1 cellular context compared by ENCODE assay signal in genomic region chr9:37300620-37301368, GRCh38.
TF ChIP-seq lines count a peak whose summit lies in the region.

No MANE protein-coding gene starts in this region.

TF ChIP-seq in K562, 482 proteins besides CTCF, POLR2A, EP300 and RAD21 (continued from another document and continues in another):
- TF ChIP-seq EP400 (IDR thresholded peaks at IDR 0.05) (no peak; the same call in 1 of the 2 replicates), THRAP3 (IDR thresholded peaks at IDR 0.05; ENCODE audit: borderline replicate concordance) (no peak), EZH2 (IDR thresholded peaks at IDR 0.05; ENCODE audit: borderline replicate concordance, low read depth, low read length) (no peak), ZZZ3 (IDR thresholded peaks at IDR 0.05) (no peak), CCNT2 (IDR thresholded peaks at IDR 0.05; ENCODE audit: borderline replicate concordance, extremely low read depth, insufficient read length, low read depth, low read length) (no peak), TAF7 (tag; IDR thresholded peaks at IDR 0.05) (no peak), ZNF512 (tag; IDR thresholded peaks at IDR 0.05) (no peak), CBX8 (IDR thresholded peaks at IDR 0.05; ENCODE audit: borderline replicate concordance, extremely low read depth, low read depth, low read length, poor library complexity, severe bottlenecking) (no peak), ELF4 (CRISPR knock-in tag; IDR thresholded peaks at IDR 0.05) (no peak), TAF15 (IDR thresholded peaks at IDR 0.05; ENCODE audit: low read depth, low read length) (no peak), ATF4 (CRISPR knock-in tag; IDR thresholded peaks at IDR 0.05) (no peak), GABPB1 (CRISPR knock-in tag; IDR thresholded peaks at IDR 0.05) (no peak), SAFB2 (IDR thresholded peaks at IDR 0.05; ENCODE audit: borderline replicate concordance, low read depth, low read length, severe bottlenecking) (no peak), NR1H2 (CRISPR knock-in tag; IDR thresholded peaks at IDR 0.05) (no peak), PHF8 (IDR thresholded peaks at IDR 0.05; ENCODE audit: borderline replicate concordance, low read length) (no peak), SRSF3 (IDR thresholded peaks at IDR 0.05; ENCODE audit: insufficient read depth, low read length) (no peak), SNIP1 (IDR thresholded peaks at IDR 0.05; ENCODE audit: low read depth) (no peak), MEF2A (IDR thresholded peaks at IDR 0.05; ENCODE audit: control insufficient read depth, low read depth, low read length) (no peak), ZNF77 (CRISPR knock-in tag; IDR thresholded peaks at IDR 0.05) (no peak), NRF1 (conservative IDR thresholded peaks at IDR 0.05 in 1 of 2, IDR thresholded peaks at IDR 0.05 in 1 of 2) (no peak), RAD51 (IDR thresholded peaks at IDR 0.05; ENCODE audit: borderline replicate concordance, low read depth) (no peak), MAFF (IDR thresholded peaks at IDR 0.05; ENCODE audit: low read length) (peak; percentile 29; the same call in 1 of the 2 replicates), ARHGAP35 (IDR thresholded peaks at IDR 0.05; ENCODE audit: partially characterized antibody) (no peak), ZNF766 (CRISPR knock-in tag; conservative IDR thresholded peaks at IDR 0.05) (no peak), HNRNPUL1 (IDR thresholded peaks at IDR 0.05; ENCODE audit: low read length) (no peak), MCM7 (IDR thresholded peaks at IDR 0.05) (no peak), ZNF644 (tag; IDR thresholded peaks at IDR 0.05; ENCODE audit: low read depth) (no peak), SIX5 (IDR thresholded peaks at IDR 0.05; ENCODE audit: borderline replicate concordance in 1 of 2, insufficient read depth in 1 of 2, low read depth in 1 of 2, low read length in 2 of 2) (no peak)
- TF ChIP-seq, protein P1, sequence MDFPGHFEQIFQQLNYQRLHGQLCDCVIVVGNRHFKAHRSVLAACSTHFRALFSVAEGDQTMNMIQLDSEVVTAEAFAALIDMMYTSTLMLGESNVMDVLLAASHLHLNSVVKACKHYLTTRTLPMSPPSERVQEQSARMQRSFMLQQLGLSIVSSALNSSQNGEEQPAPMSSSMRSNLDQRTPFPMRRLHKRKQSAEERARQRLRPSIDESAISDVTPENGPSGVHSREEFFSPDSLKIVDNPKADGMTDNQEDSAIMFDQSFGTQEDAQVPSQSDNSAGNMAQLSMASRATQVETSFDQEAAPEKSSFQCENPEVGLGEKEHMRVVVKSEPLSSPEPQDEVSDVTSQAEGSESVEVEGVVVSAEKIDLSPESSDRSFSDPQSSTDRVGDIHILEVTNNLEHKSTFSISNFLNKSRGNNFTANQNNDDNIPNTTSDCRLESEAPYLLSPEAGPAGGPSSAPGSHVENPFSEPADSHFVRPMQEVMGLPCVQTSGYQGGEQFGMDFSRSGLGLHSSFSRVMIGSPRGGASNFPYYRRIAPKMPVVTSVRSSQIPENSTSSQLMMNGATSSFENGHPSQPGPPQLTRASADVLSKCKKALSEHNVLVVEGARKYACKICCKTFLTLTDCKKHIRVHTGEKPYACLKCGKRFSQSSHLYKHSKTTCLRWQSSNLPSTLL (IDR thresholded peaks at IDR 0.05) = no peak
- TF ChIP-seq, protein P2, sequence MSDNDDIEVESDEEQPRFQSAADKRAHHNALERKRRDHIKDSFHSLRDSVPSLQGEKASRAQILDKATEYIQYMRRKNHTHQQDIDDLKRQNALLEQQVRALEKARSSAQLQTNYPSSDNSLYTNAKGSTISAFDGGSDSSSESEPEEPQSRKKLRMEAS (CRISPR knock-in tag; IDR thresholded peaks at IDR 0.05) = no peak
- TF ChIP-seq, protein P3, sequence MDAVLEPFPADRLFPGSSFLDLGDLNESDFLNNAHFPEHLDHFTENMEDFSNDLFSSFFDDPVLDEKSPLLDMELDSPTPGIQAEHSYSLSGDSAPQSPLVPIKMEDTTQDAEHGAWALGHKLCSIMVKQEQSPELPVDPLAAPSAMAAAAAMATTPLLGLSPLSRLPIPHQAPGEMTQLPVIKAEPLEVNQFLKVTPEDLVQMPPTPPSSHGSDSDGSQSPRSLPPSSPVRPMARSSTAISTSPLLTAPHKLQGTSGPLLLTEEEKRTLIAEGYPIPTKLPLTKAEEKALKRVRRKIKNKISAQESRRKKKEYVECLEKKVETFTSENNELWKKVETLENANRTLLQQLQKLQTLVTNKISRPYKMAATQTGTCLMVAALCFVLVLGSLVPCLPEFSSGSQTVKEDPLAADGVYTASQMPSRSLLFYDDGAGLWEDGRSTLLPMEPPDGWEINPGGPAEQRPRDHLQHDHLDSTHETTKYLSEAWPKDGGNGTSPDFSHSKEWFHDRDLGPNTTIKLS (IDR thresholded peaks at IDR 0.05; ENCODE audit: borderline replicate concordance, low read depth) = no peak
- TF ChIP-seq, protein P4, sequence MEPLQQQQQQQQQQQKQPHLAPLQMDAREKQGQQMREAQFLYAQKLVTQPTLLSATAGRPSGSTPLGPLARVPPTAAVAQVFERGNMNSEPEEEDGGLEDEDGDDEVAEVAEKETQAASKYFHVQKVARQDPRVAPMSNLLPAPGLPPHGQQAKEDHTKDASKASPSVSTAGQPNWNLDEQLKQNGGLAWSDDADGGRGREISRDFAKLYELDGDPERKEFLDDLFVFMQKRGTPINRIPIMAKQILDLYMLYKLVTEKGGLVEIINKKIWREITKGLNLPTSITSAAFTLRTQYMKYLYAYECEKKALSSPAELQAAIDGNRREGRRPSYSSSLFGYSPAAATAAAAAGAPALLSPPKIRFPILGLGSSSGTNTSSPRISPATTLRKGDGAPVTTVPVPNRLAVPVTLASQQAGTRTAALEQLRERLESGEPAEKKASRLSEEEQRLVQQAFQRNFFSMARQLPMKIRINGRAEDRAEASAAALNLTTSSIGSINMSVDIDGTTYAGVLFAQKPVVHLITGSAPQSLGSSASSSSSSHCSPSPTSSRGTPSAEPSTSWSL (CRISPR knock-in tag; IDR thresholded peaks at IDR 0.05; ENCODE audit: borderline replicate concordance) = no peak
- TF ChIP-seq, protein P5, sequence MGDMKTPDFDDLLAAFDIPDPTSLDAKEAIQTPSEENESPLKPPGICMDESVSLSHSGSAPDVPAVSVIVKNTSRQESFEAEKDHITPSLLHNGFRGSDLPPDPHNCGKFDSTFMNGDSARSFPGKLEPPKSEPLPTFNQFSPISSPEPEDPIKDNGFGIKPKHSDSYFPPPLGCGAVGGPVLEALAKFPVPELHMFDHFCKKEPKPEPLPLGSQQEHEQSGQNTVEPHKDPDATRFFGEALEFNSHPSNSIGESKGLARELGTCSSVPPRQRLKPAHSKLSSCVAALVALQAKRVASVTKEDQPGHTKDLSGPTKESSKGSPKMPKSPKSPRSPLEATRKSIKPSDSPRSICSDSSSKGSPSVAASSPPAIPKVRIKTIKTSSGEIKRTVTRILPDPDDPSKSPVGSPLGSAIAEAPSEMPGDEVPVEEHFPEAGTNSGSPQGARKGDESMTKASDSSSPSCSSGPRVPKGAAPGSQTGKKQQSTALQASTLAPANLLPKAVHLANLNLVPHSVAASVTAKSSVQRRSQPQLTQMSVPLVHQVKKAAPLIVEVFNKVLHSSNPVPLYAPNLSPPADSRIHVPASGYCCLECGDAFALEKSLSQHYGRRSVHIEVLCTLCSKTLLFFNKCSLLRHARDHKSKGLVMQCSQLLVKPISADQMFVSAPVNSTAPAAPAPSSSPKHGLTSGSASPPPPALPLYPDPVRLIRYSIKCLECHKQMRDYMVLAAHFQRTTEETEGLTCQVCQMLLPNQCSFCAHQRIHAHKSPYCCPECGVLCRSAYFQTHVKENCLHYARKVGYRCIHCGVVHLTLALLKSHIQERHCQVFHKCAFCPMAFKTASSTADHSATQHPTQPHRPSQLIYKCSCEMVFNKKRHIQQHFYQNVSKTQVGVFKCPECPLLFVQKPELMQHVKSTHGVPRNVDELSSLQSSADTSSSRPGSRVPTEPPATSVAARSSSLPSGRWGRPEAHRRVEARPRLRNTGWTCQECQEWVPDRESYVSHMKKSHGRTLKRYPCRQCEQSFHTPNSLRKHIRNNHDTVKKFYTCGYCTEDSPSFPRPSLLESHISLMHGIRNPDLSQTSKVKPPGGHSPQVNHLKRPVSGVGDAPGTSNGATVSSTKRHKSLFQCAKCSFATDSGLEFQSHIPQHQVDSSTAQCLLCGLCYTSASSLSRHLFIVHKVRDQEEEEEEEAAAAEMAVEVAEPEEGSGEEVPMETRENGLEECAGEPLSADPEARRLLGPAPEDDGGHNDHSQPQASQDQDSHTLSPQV (IDR thresholded peaks at IDR 0.05) = peak; percentile 61; the same call in 1 of the 2 replicates
- TF ChIP-seq, protein P6, sequence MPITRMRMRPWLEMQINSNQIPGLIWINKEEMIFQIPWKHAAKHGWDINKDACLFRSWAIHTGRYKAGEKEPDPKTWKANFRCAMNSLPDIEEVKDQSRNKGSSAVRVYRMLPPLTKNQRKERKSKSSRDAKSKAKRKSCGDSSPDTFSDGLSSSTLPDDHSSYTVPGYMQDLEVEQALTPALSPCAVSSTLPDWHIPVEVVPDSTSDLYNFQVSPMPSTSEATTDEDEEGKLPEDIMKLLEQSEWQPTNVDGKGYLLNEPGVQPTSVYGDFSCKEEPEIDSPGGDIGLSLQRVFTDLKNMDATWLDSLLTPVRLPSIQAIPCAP (CRISPR knock-in tag; IDR thresholded peaks at IDR 0.05; ENCODE audit: borderline replicate concordance) = no peak
- TF ChIP-seq, protein P7, sequence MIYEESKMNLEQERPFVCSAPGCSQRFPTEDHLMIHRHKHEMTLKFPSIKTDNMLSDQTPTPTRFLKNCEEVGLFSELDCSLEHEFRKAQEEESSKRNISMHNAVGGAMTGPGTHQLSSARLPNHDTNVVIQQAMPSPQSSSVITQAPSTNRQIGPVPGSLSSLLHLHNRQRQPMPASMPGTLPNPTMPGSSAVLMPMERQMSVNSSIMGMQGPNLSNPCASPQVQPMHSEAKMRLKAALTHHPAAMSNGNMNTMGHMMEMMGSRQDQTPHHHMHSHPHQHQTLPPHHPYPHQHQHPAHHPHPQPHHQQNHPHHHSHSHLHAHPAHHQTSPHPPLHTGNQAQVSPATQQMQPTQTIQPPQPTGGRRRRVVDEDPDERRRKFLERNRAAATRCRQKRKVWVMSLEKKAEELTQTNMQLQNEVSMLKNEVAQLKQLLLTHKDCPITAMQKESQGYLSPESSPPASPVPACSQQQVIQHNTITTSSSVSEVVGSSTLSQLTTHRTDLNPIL (CRISPR knock-in tag; IDR thresholded peaks at IDR 0.05) = no peak
- TF ChIP-seq, protein P8, sequence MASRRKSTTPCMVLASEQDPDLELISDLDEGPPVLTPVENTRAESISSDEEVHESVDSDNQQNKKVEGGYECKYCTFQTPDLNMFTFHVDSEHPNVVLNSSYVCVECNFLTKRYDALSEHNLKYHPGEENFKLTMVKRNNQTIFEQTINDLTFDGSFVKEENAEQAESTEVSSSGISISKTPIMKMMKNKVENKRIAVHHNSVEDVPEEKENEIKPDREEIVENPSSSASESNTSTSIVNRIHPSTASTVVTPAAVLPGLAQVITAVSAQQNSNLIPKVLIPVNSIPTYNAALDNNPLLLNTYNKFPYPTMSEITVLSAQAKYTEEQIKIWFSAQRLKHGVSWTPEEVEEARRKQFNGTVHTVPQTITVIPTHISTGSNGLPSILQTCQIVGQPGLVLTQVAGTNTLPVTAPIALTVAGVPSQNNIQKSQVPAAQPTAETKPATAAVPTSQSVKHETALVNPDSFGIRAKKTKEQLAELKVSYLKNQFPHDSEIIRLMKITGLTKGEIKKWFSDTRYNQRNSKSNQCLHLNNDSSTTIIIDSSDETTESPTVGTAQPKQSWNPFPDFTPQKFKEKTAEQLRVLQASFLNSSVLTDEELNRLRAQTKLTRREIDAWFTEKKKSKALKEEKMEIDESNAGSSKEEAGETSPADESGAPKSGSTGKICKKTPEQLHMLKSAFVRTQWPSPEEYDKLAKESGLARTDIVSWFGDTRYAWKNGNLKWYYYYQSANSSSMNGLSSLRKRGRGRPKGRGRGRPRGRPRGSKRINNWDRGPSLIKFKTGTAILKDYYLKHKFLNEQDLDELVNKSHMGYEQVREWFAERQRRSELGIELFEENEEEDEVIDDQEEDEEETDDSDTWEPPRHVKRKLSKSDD (conservative IDR thresholded peaks at IDR 0.05; ENCODE audit: low read length) = no peak
- TF ChIP-seq, protein P9, sequence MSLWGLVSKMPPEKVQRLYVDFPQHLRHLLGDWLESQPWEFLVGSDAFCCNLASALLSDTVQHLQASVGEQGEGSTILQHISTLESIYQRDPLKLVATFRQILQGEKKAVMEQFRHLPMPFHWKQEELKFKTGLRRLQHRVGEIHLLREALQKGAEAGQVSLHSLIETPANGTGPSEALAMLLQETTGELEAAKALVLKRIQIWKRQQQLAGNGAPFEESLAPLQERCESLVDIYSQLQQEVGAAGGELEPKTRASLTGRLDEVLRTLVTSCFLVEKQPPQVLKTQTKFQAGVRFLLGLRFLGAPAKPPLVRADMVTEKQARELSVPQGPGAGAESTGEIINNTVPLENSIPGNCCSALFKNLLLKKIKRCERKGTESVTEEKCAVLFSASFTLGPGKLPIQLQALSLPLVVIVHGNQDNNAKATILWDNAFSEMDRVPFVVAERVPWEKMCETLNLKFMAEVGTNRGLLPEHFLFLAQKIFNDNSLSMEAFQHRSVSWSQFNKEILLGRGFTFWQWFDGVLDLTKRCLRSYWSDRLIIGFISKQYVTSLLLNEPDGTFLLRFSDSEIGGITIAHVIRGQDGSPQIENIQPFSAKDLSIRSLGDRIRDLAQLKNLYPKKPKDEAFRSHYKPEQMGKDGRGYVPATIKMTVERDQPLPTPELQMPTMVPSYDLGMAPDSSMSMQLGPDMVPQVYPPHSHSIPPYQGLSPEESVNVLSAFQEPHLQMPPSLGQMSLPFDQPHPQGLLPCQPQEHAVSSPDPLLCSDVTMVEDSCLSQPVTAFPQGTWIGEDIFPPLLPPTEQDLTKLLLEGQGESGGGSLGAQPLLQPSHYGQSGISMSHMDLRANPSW (CRISPR knock-in tag; IDR thresholded peaks at IDR 0.05) = no peak
